Comparison of ENCODE assay signal across 34 cellular contexts in the genomic region with DNA sequence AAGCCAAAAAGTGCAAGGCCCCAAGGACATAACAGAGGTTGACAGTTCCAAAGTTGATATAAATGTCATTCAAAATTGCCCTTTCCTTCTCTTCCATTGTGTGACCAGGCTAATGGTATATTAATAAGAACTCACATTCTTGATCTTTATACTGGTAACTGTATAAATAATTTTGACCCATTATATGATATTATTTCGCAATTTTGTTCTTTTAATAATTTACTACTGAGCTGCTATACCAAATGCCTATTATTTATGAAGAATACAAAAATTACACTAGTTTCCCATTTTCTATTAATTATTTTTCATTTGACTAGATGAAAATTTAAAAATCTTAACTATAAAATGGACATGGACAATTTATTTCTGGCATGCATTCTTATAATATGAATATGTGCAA.
"Had no signal": no experiment of that assay in that cellular context is flagged by ENCODE, and none has a peak within 500 bp of the region (broad histone marks: within the 10 kb centered on the region; RNA-seq: fewer than 3 reads in every experiment).

No MANE protein-coding gene starts in this region.

- H3K4me3 ChIP-seq: adrenal gland, body of pancreas, breast epithelium had no signal

- H3K4me3 Mint-ChIP-seq: activated B cell treated with CpG ODN at 0.5 μM for 24 hours; activated CD4-positive, alpha-beta memory T cell treated with anti-CD3 and anti-CD28 coated beads for 36 hours; activated CD4-positive, alpha-beta T cell treated with anti-CD3 and anti-CD28 coated beads, Interleukin-2, amount 10 ng/mL, durations not matched to agents 24 days and 14 days; activated CD8-positive, alpha-beta T cell treated with anti-CD3 and anti-CD28 coated beads for 36 hours; activated naive CD4-positive, alpha-beta T cell treated with anti-CD3 and anti-CD28 coated beads for 36 hours; activated naive CD8-positive, alpha-beta T cell treated with anti-CD3 and anti-CD28 coated beads for 36 hours; activated T-cell treated with anti-CD3 and anti-CD28 coated beads, Interleukin-2, amount 50 U/mL, for 4 hours; activated T-cell treated with anti-CD3 and anti-CD28 coated beads, Interleukin-2, amount 50 U/mL, for 72 hours; activated T-helper 1 cell treated with anti-CD3 and anti-CD28 coated beads, Interleukin-12 subunit alpha, Interleukin-12 subunit beta, Interleukin-2, Interleukin-4 antibody, amounts not matched to agents 30 ng/mL and 10 ng/mL and 1 ng/mL, durations not matched to agents 14 hours and 24 hours and 36 hours; activated T-helper 17 cell treated with anti-CD3 and anti-CD28 coated beads, Interleukin-2, amount 50 U/mL, for 72 hours; T-helper 17 cell had no signal

- H3K4me1 Mint-ChIP-seq: activated CD4-positive, alpha-beta T cell treated with anti-CD3 and anti-CD28 coated beads, Interleukin-2, amount 10 ng/mL, durations not matched to agents 24 days and 14 days; activated naive CD8-positive, alpha-beta T cell treated with anti-CD3 and anti-CD28 coated beads for 36 hours; activated T-helper 17 cell treated with anti-CD3 and anti-CD28 coated beads, Interleukin-2, amount 50 U/mL, for 72 hours; T-helper 17 cell had no signal

- FAIRE-seq: astrocyte, TTC549 had no signal

- H3K36me3 Mint-ChIP-seq: activated CD4-positive, alpha-beta memory T cell treated with anti-CD3 and anti-CD28 coated beads for 36 hours; activated naive CD4-positive, alpha-beta T cell treated with anti-CD3 and anti-CD28 coated beads, Interleukin-2, amount 50 U/mL, for 72 hours; activated naive CD8-positive, alpha-beta T cell treated with anti-CD3 and anti-CD28 coated beads for 36 hours had no signal

- ATAC-seq: activated CD8-positive, alpha-beta T cell treated with anti-CD3 and anti-CD28 coated beads for 36 hours; activated naive CD4-positive, alpha-beta T cell treated with anti-CD3 and anti-CD28 coated beads, Interleukin-2, amount 50 U/mL, for 72 hours; activated T-cell treated with anti-CD3 and anti-CD28 coated beads, Interleukin-2, amount 50 U/mL, for 4 hours; activated T-cell treated with anti-CD3 and anti-CD28 coated beads, Interleukin-2, amount 50 U/mL, for 72 hours; activated T-helper 17 cell treated with anti-CD3 and anti-CD28 coated beads, Interleukin-2, amount 50 U/mL, for 72 hours; body of pancreas; T-helper 17 cell had no signal

- H3K9me3 Mint-ChIP-seq: activated B cell treated with CpG ODN at 0.5 μM for 24 hours; activated CD4-positive, alpha-beta memory T cell treated with anti-CD3 and anti-CD28 coated beads for 36 hours; activated CD4-positive, alpha-beta T cell treated with anti-CD3 and anti-CD28 coated beads, Interleukin-2, amount 10 ng/mL, durations not matched to agents 24 days and 14 days; activated CD8-positive, alpha-beta T cell treated with anti-CD3 and anti-CD28 coated beads for 36 hours; activated naive CD8-positive, alpha-beta T cell treated with anti-CD3 and anti-CD28 coated beads for 36 hours; activated T-helper 1 cell treated with anti-CD3 and anti-CD28 coated beads, Interleukin-12 subunit alpha, Interleukin-12 subunit beta, Interleukin-2, Interleukin-4 antibody, amounts not matched to agents 30 ng/mL and 10 ng/mL and 1 ng/mL, durations not matched to agents 14 hours and 24 hours and 36 hours; activated T-helper 17 cell treated with anti-CD3 and anti-CD28 coated beads, Interleukin-2, amount 50 U/mL, for 72 hours had no signal

- H3K27me3 Mint-ChIP-seq: activated B cell treated with CpG ODN at 0.5 μM for 24 hours; activated CD4-positive, alpha-beta memory T cell treated with anti-CD3 and anti-CD28 coated beads for 36 hours; activated CD4-positive, alpha-beta T cell treated with anti-CD3 and anti-CD28 coated beads, Interleukin-2, amount 10 ng/mL, durations not matched to agents 24 days and 14 days; activated CD8-positive, alpha-beta T cell treated with anti-CD3 and anti-CD28 coated beads for 36 hours; activated naive CD8-positive, alpha-beta T cell treated with anti-CD3 and anti-CD28 coated beads for 36 hours; activated T-helper 17 cell treated with anti-CD3 and anti-CD28 coated beads, Interleukin-2, amount 50 U/mL, for 72 hours; T-helper 17 cell had no signal

- H3K4me1 ChIP-seq: adrenal gland, body of pancreas, breast epithelium had no signal

- H3K9me3 ChIP-seq: adrenal gland, body of pancreas, breast epithelium had no signal

- H3K27ac ChIP-seq: adrenal gland, body of pancreas, brain microvascular endothelial cell, breast epithelium, VCaP had no signal

- DNase-seq: activated B cell treated with CpG ODN at 0.5 μM for 24 hours; activated CD4-positive, alpha-beta memory T cell treated with anti-CD3 and anti-CD28 coated beads for 36 hours; activated CD4-positive, alpha-beta T cell treated with anti-CD3 and anti-CD28 coated beads for 4 hours; activated CD4-positive, alpha-beta T cell treated with anti-CD3 and anti-CD28 coated beads, Interleukin-2, amount 10 ng/mL, durations not matched to agents 24 days and 14 days; activated CD4-positive, alpha-beta T cell treated with anti-CD3 and anti-CD28 coated beads, Interleukin-2, amount 50 U/mL, for 1 hour; activated CD4-positive, alpha-beta T cell treated with anti-CD3 and anti-CD28 coated beads, Interleukin-2, amount 50 U/mL, for 4 hours; activated CD4-positive, CD25-positive, alpha-beta regulatory T cell treated with anti-CD3 and anti-CD28 coated beads, Interleukin-2, amount 50 U/mL, for 72 hours; activated CD8-positive, alpha-beta memory T cell treated with anti-CD3 and anti-CD28 coated beads, Interleukin-2, amount 50 U/mL, for 4 hours; activated CD8-positive, alpha-beta T cell treated with anti-CD3 and anti-CD28 coated beads for 36 hours; activated effector memory CD4-positive, alpha-beta T cell treated with anti-CD3 and anti-CD28 coated beads, Interleukin-2, amount 50 U/mL, for 16 hours; activated gamma-delta T cell treated with Interleukin-2 at 50 U/mL for 16 hours; activated naive CD4-positive, alpha-beta T cell; activated naive CD4-positive, alpha-beta T cell treated with anti-CD3 and anti-CD28 coated beads for 36 hours; activated naive CD4-positive, alpha-beta T cell treated with anti-CD3 and anti-CD28 coated beads, Interleukin-2, amount 50 U/mL, for 16 hours; activated naive CD8-positive, alpha-beta T cell treated with anti-CD3 and anti-CD28 coated beads for 36 hours; activated T-cell treated with anti-CD3 and anti-CD28 coated beads for 4 hours; activated T-cell treated with anti-CD3 and anti-CD28 coated beads, Interleukin-2, amount 50 U/mL, for 1 hour; activated T-cell treated with anti-CD3 and anti-CD28 coated beads, Interleukin-2, amount 50 U/mL, for 4 hours; activated T-cell treated with anti-CD3 and anti-CD28 coated beads, Interleukin-2, amount 50 U/mL, for 72 hours; adrenal gland; amniotic stem cell; aorta; body of pancreas; brain microvascular endothelial cell; central memory CD4-positive, alpha-beta T cell; T-helper 17 cell; T-helper 9 cell had no signal

- H3K36me3 ChIP-seq: adrenal gland, brain microvascular endothelial cell, breast epithelium had no signal

- H3K27me3 ChIP-seq: adrenal gland, body of pancreas, brain microvascular endothelial cell, breast epithelium had no signal

- H3K27ac Mint-ChIP-seq: activated B cell treated with CpG ODN at 0.5 μM for 24 hours; activated CD4-positive, alpha-beta memory T cell treated with anti-CD3 and anti-CD28 coated beads for 36 hours; activated CD4-positive, alpha-beta T cell treated with anti-CD3 and anti-CD28 coated beads, Interleukin-2, amount 10 ng/mL, durations not matched to agents 24 days and 14 days; activated CD8-positive, alpha-beta T cell treated with anti-CD3 and anti-CD28 coated beads for 36 hours; activated naive CD4-positive, alpha-beta T cell treated with anti-CD3 and anti-CD28 coated beads for 36 hours; activated naive CD4-positive, alpha-beta T cell treated with anti-CD3 and anti-CD28 coated beads, Interleukin-2, amount 50 U/mL, for 72 hours; activated naive CD8-positive, alpha-beta T cell treated with anti-CD3 and anti-CD28 coated beads for 36 hours; activated T-cell treated with anti-CD3 and anti-CD28 coated beads, Interleukin-2, amount 50 U/mL, for 72 hours; activated T-helper 1 cell treated with anti-CD3 and anti-CD28 coated beads, Interleukin-12 subunit alpha, Interleukin-12 subunit beta, Interleukin-2, Interleukin-4 antibody, amounts not matched to agents 30 ng/mL and 10 ng/mL and 1 ng/mL, durations not matched to agents 14 hours and 24 hours and 36 hours; activated T-helper 17 cell treated with anti-CD3 and anti-CD28 coated beads, Interleukin-2, amount 50 U/mL, for 72 hours; T-helper 17 cell had no signal
